1 cellular context compared by ENCODE assay signal in genomic region chr2:73175663-73176204, GRCh38.
TF ChIP-seq lines count a peak whose summit lies in the region.

No MANE protein-coding gene starts in this region.

TF ChIP-seq in HepG2, 621 proteins besides CTCF, POLR2A, EP300 and RAD21 (continued from another document):
- TF ChIP-seq ZNF512B (CRISPR knock-in tag; IDR thresholded peaks at IDR 0.05; ENCODE audit: borderline replicate concordance) (peak; percentile 52; the same call in 1 of the 2 replicates), KAT2B (IDR thresholded peaks at IDR 0.05; ENCODE audit: borderline replicate concordance, low read depth, low read length) (no peak), ZBTB20 (CRISPR knock-in tag; IDR thresholded peaks at IDR 0.05; ENCODE audit: borderline replicate concordance, low read depth) (no peak), FOXK1 (CRISPR knock-in tag; IDR thresholded peaks at IDR 0.05; ENCODE audit: borderline replicate concordance, low read depth) (0 out of 2 replicates have a peak, but pooled peaks have one; percentile 9), NFE2 (CRISPR knock-in tag; IDR thresholded peaks at IDR 0.05) (no peak), RNF2 (conservative IDR thresholded peaks at IDR 0.05; ENCODE audit: low read depth) (peak; percentile 63; the same call in 1 of the 2 replicates), ZBTB14 (CRISPR knock-in tag; IDR thresholded peaks at IDR 0.05) (no peak), ZNF563 (CRISPR knock-in tag; IDR thresholded peaks at IDR 0.05) (peak; percentile 73), HOXA3 (CRISPR knock-in tag; IDR thresholded peaks at IDR 0.05) (peak; percentile 67), ZNF20 (CRISPR knock-in tag; IDR thresholded peaks at IDR 0.05) (no peak), ZNF205 (CRISPR knock-in tag; IDR thresholded peaks at IDR 0.05) (peak; percentile 46; the same call in 1 of the 2 replicates), SALL2 (CRISPR knock-in tag; IDR thresholded peaks at IDR 0.05) (0 out of 2 replicates have a peak, but pooled peaks have one; percentile 0), ZNF496 (CRISPR knock-in tag; IDR thresholded peaks at IDR 0.05; ENCODE audit: insufficient replicate concordance) (no peak), RCOR2 (CRISPR knock-in tag; IDR thresholded peaks at IDR 0.05) (no peak), SPEN (CRISPR knock-in tag; IDR thresholded peaks at IDR 0.05; ENCODE audit: low read depth) (peak; percentile 43), ZNF160 (CRISPR knock-in tag; IDR thresholded peaks at IDR 0.05) (no peak), GATA4 (IDR thresholded peaks at IDR 0.05; ENCODE audit: borderline replicate concordance, low read depth) (no peak), RBM22 (optimal IDR thresholded peaks at IDR 0.05; ENCODE audit: low read length) (no peak), YEATS4 (CRISPR knock-in tag; IDR thresholded peaks at IDR 0.05; ENCODE audit: borderline replicate concordance) (0 out of 2 replicates have a peak, but pooled peaks have one; percentile 30)
